ENCODE assay signal across 10 cellular contexts in the genomic region with DNA sequence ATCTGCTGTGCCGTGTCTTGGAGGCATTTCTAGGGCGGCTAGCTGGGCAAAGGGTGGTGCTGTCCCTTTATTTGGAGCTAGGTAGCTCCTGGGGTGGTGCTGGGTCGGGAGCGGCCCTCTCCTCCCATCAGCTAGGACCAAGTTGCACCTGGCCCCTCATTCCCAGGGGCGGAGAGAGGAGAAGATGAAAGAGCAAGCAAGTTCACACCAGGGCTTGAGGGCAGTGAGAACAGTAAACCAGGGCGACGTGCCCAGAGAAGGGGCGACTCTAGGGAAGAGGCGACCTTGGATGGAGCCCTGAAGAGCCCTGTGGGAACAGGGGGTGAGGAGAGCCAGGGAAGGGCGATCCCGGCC. TPM values are rescaled to one million over a fixed set of nuclear protein-coding genes. Genes with fewer than 3 reads are reported as not detected.
DNase-seq lines count a peak whose midpoint lies in the region; ATAC-seq and TF ChIP-seq lines count a peak whose summit lies in the region.
"Had no signal": no experiment of that assay in that cellular context is flagged by ENCODE, and none has a peak within 500 bp of the region (broad histone marks: within the 10 kb centered on the region; RNA-seq: fewer than 3 reads in every experiment).

No MANE protein-coding gene starts in this region.

- H3K4me3 Mint-ChIP-seq in CD4-positive, alpha-beta memory T cell: peak overlapping the region in 7 of 8 donors; percentile 27 to 90 (median 77)
- H3K4me3 Mint-ChIP-seq in activated B cell treated with CpG ODN at 0.5 μM for 24 hours: peak overlapping the region; percentile 74
- H3K4me3 Mint-ChIP-seq in memory B cell: peak overlapping the region; percentile 81

- H3K4me3 ChIP-seq in CD4-positive, alpha-beta memory T cell (ENCODE audit: low read length in 2 of 2): no peak overlapping the region
- peak overlapping the region; percentile 44 for H3K4me3 ChIP-seq in HAP-1
- H3K4me3 ChIP-seq: uterus had no signal

- H3K9me3 Mint-ChIP-seq in CD4-positive, alpha-beta memory T cell: peaks cover 0 to 3% (median 0%) of the 10 kb centered on the region in 8 donors
- H3K9me3 Mint-ChIP-seq in activated B cell treated with CpG ODN at 0.5 μM for 24 hours (no peaks in the 10 kb centered on the region), memory B cell (no peaks in the 10 kb centered on the region)

- CTCF ChIA-PET in CD4-positive, alpha-beta memory T cell (lab: Charles Lee; ENCODE audit: partially characterized antibody): interaction anchor here (6.6 to 19.4 kb wide), 2 partner anchors 13 to 49 kb away, joined by 65 to 402 read pairs; no protein-coding TSS in a partner anchor
- CTCF ChIA-PET in activated B cell treated with CpG ODN at 0.5 μM for 24 hours (lab: Charles Lee): interaction anchor here (1.3 to 5.3 kb wide), 2 partner anchors 12 to 17 kb away, joined by 4 to 17 read pairs; partner anchors contain the start of gene CCDC124

- no peaks in the 10 kb centered on the region for H3K9me3 ChIP-seq in CD4-positive, alpha-beta memory T cell (ENCODE audit: control insufficient read depth in 1 of 2, low read length in 2 of 2)
- no peaks in the 10 kb centered on the region for H3K9me3 ChIP-seq in HAP-1
- H3K9me3 ChIP-seq: uterus had no signal

- H3K36me3 Mint-ChIP-seq in CD4-positive, alpha-beta memory T cell: peaks cover 0 to 3% of the 10 kb centered on the region in 2 donors
- H3K36me3 Mint-ChIP-seq in activated B cell treated with CpG ODN at 0.5 μM for 24 hours (ENCODE audit: low read depth) (no peaks in the 10 kb centered on the region), memory B cell (no peaks in the 10 kb centered on the region)

- H3K27me3 ChIP-seq in CD4-positive, alpha-beta memory T cell (ENCODE audit: insufficient read depth, low read length): peaks cover 34% of the 10 kb centered on the region
- H3K27me3 ChIP-seq in HAP-1 (ENCODE audit: low read depth): no peaks in the 10 kb centered on the region

- POLR2A ChIA-PET in CD4-positive, alpha-beta memory T cell (lab: Charles Lee; ENCODE audit: partially characterized antibody): interaction anchor here (1.0 to 6.6 kb wide), 3 partner anchors 17 to 331 kb away, joined by 3 to 34 read pairs (median 29); partner anchors contain the start of gene CCDC124
- POLR2A ChIA-PET in activated B cell treated with CpG ODN at 0.5 μM for 24 hours (lab: Charles Lee): interaction anchor here (0.6 to 1.6 kb wide), 6 partner anchors 14 to 173 kb away, joined by 3 to 8 read pairs (median 4); partner anchors contain the start of genes CCDC124 and RPL18A

- peaks cover 30 to 39% of the 10 kb centered on the region in 2 donors for H3K27me3 Mint-ChIP-seq in CD4-positive, alpha-beta memory T cell
- H3K27me3 Mint-ChIP-seq in activated B cell treated with CpG ODN at 0.5 μM for 24 hours (peaks cover 25% of the 10 kb centered on the region), memory B cell (peaks cover 21% of the 10 kb centered on the region)

- intact Hi-C loops in CD4-positive, alpha-beta memory T cell (cut with micrococcal nuclease): loop anchor here (10.0 kb wide), 1 partner anchor 215 kb away; no protein-coding TSS in a partner anchor
- intact Hi-C loops in activated B cell treated with CpG ODN at 0.5 μM for 24 hours (cut with micrococcal nuclease): loop anchor here (5.0 to 10.0 kb wide), 2 partner anchors 147 to 465 kb away; partner anchors contain the start of genes MAST3 and SSBP4

- no peak overlapping the region for H3K27ac ChIP-seq in CD4-positive, alpha-beta memory T cell (ENCODE audit: low read depth, low read length)
- H3K27ac ChIP-seq: uterus had no signal

- in situ Hi-C loops in HAP-1 (cut with MboI; ENCODE audit: low sequenced_read_pairs): loop anchor here (10.0 kb wide), 1 partner anchor 45 kb away; no protein-coding TSS in a partner anchor

- TF ChIP-seq CTCF in activated B cell treated with CpG ODN at 0.5 μM for 24 hours (IDR thresholded peaks at IDR 0.05): no peak

- H3K27ac Mint-ChIP-seq in CD4-positive, alpha-beta memory T cell: peak overlapping the region in 5 of 7 donors; percentile 68 to 98 (median 80)
- H3K27ac Mint-ChIP-seq in activated B cell treated with CpG ODN at 0.5 μM for 24 hours (peak overlapping the region; percentile 83), memory B cell (peak overlapping the region; percentile 93)

- DNase-seq in CD4-positive, alpha-beta memory T cell: peak in 2 of 5 donors; percentile 13 to 31
- DNase-seq in HAP-1 (ENCODE audit: low spot score in 2 of 2): no peak
- no peak for DNase-seq in activated B cell treated with CpG ODN at 0.5 μM for 24 hours
- DNase-seq in memory B cell (ENCODE audit: low spot score in 2 of 2): peak in 1 of 2 donors; percentile 53
- no peak for DNase-seq in NCI-H187 treated with DMSO at 0.1 percent for 48 hours (lab: John Stamatoyannopoulos, UW)
- DNase-seq in activated CD4-positive, CD25-positive, alpha-beta regulatory T cell (lab: John Stamatoyannopoulos, UW): no peak
- DNase-seq: uterus had no signal

- H3K4me1 ChIP-seq in CD4-positive, alpha-beta memory T cell (ENCODE audit: insufficient read depth, low read length): peaks cover 59% of the 10 kb centered on the region
- peaks cover 44% of the 10 kb centered on the region for H3K4me1 ChIP-seq in HAP-1

- no peaks in the 10 kb centered on the region for H3K36me3 ChIP-seq in CD4-positive, alpha-beta memory T cell (ENCODE audit: insufficient read depth, low read length)
- H3K36me3 ChIP-seq in HAP-1 (replicated peaks): peaks cover 2% of the 10 kb centered on the region; the same call in 1 of the 2 replicates
- H3K36me3 ChIP-seq: uterus had no signal

- ATAC-seq in activated B cell treated with CpG ODN at 0.5 μM for 24 hours (ENCODE audit: low read depth) (no peak), memory B cell (ENCODE audit: low read depth) (no peak), HG03025 (IDR thresholded peaks at IDR 0.05; ENCODE audit: low FRiP score, unreplicated experiment) (no peak), GM21447 (IDR thresholded peaks at IDR 0.05; ENCODE audit: unreplicated experiment) (no peak)

- H3K4me1 Mint-ChIP-seq in CD4-positive, alpha-beta memory T cell: peaks cover 25 to 67% (median 41%) of the 10 kb centered on the region in 4 donors
- peaks cover 60% of the 10 kb centered on the region for H3K4me1 Mint-ChIP-seq in activated B cell treated with CpG ODN at 0.5 μM for 24 hours
- H3K4me1 Mint-ChIP-seq in memory B cell: peaks cover 47% of the 10 kb centered on the region

RNA-seq across cellular contexts. Expression of gene KCNN1, which starts 17.0 kb away (rescaled TPM):
- total RNA-seq in CD4-positive, alpha-beta memory T cell: not detected
- polyA plus RNA-seq in CD4-positive, alpha-beta memory T cell: not detected
- 0.17 TPM in 1 of 2 replicates, not detected in the other for total RNA-seq in activated B cell treated with CpG ODN at 0.5 μM for 24 hours
- polyA plus RNA-seq: fibroblast of lung had no signal

RNA-seq across cellular contexts. Expression of gene CCDC124, which starts 17.1 kb away (rescaled TPM):
- 10 to 100 TPM; 30.0 to 34.2 TPM for total RNA-seq in CD4-positive, alpha-beta memory T cell
- 10 to 100 TPM; 24.5 to 49.9 TPM for polyA plus RNA-seq in CD4-positive, alpha-beta memory T cell
- 49.9 and 59.5 TPM in 2 replicates for total RNA-seq in activated B cell treated with CpG ODN at 0.5 μM for 24 hours

RNA-seq across cellular contexts. Expression of gene ARRDC2, which starts 58.0 kb away (rescaled TPM):
- total RNA-seq in CD4-positive, alpha-beta memory T cell: 100 to 1,000 TPM; 136 to 138 TPM
- 10 to 100 TPM; 39.8 to 47.9 TPM for polyA plus RNA-seq in CD4-positive, alpha-beta memory T cell
- total RNA-seq in activated B cell treated with CpG ODN at 0.5 μM for 24 hours: 147 and 168 TPM in 2 replicates
